ENCODE assay signal across 15 cellular contexts in the genomic region with DNA sequence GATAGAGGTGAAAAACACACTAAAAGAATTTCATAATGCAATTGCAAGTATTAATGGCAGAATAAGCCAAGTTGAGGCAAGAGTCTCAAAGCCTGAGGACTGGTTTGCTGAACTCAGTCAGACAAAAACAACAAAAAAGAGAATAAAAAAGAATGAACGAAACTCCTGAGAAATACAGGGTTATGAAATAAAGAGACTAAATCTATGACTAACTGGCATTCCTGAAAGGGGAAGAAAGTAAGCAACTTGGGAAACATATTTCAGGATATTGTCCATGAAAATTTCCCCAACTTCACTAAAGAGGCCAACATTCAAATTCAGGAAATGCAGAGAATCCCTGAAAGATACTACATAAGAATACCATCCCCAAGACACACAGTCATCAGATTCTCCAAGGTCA.
"Had no signal": no experiment of that assay in that cellular context is flagged by ENCODE, and none has a peak within 500 bp of the region (broad histone marks: within the 10 kb centered on the region; RNA-seq: fewer than 3 reads in every experiment).

No MANE protein-coding gene starts in this region.

- H3K4me1 Mint-ChIP-seq: nephron had no signal

- H3K27ac Mint-ChIP-seq: activated CD4-positive, alpha-beta T cell treated with anti-CD3 and anti-CD28 coated beads, Interleukin-2, amount 10 ng/mL, durations not matched to agents 7 days and 5 days; activated T-helper 2 cell treated with anti-CD3 and anti-CD28 coated beads, Interferon-gamma antibody, Interleukin-2, Interleukin-4, amounts not matched to agents 10 μg/mL and 5 μg/mL and 100 μg/mL, durations not matched to agents 14 hours and 24 hours and 36 hours; brain; memory B cell; nephron had no signal

- H3K4me3 ChIP-seq: sigmoid colon, upper lobe of right lung had no signal

- H3K27me3 Mint-ChIP-seq: activated CD4-positive, alpha-beta T cell treated with anti-CD3 and anti-CD28 coated beads, Interleukin-2, amount 10 ng/mL, durations not matched to agents 7 days and 5 days; brain; memory B cell had no signal

- H3K27ac ChIP-seq: sigmoid colon, upper lobe of right lung had no signal

- H3K4me3 Mint-ChIP-seq: activated CD4-positive, alpha-beta T cell treated with anti-CD3 and anti-CD28 coated beads, Interleukin-2, amount 10 ng/mL, durations not matched to agents 7 days and 5 days; brain; memory B cell; nephron had no signal

- DNase-seq: activated CD4-positive, alpha-beta T cell treated with anti-CD3 and anti-CD28 coated beads, Interleukin-2, amount 10 ng/mL, durations not matched to agents 7 days and 5 days; activated CD4-positive, CD25-positive, alpha-beta regulatory T cell; activated naive CD4-positive, alpha-beta T cell treated with anti-CD3 and anti-CD28 coated beads, Interleukin-2, amount 50 U/mL, for 16 hours; amniotic stem cell; effector CD4-positive, alpha-beta T cell; head of caudate nucleus; sigmoid colon; stimulated activated CD4-positive, alpha-beta T cell treated with anti-CD3 and anti-CD28 coated beads, Interleukin-2, amount 100 ng/mL, for 48 hours; stimulated activated naive CD8-positive, alpha-beta T cell treated with anti-CD3 and anti-CD28 coated beads, Interleukin-15, Interleukin-2, amounts not matched to agents 100 U/mL and 50 U/mL, for 24 hours; T-helper 2 cell had no signal

- ATAC-seq: stimulated activated naive CD8-positive, alpha-beta T cell treated with anti-CD3 and anti-CD28 coated beads, Interleukin-15, Interleukin-2, amounts not matched to agents 100 U/mL and 50 U/mL, for 24 hours had no signal

- H3K9me3 ChIP-seq: sigmoid colon, upper lobe of right lung had no signal

- H3K9me3 Mint-ChIP-seq: activated CD4-positive, alpha-beta T cell treated with anti-CD3 and anti-CD28 coated beads, Interleukin-2, amount 10 ng/mL, durations not matched to agents 7 days and 5 days; activated T-helper 2 cell treated with anti-CD3 and anti-CD28 coated beads, Interferon-gamma antibody, Interleukin-2, Interleukin-4, amounts not matched to agents 10 μg/mL and 5 μg/mL and 100 μg/mL, durations not matched to agents 14 hours and 24 hours and 36 hours; brain; memory B cell; nephron had no signal

- H3K27me3 ChIP-seq: sigmoid colon, upper lobe of right lung had no signal

- H3K36me3 ChIP-seq: sigmoid colon, upper lobe of right lung had no signal
